Comparison of ENCODE assay signal across 8 cellular contexts in the genomic region with DNA sequence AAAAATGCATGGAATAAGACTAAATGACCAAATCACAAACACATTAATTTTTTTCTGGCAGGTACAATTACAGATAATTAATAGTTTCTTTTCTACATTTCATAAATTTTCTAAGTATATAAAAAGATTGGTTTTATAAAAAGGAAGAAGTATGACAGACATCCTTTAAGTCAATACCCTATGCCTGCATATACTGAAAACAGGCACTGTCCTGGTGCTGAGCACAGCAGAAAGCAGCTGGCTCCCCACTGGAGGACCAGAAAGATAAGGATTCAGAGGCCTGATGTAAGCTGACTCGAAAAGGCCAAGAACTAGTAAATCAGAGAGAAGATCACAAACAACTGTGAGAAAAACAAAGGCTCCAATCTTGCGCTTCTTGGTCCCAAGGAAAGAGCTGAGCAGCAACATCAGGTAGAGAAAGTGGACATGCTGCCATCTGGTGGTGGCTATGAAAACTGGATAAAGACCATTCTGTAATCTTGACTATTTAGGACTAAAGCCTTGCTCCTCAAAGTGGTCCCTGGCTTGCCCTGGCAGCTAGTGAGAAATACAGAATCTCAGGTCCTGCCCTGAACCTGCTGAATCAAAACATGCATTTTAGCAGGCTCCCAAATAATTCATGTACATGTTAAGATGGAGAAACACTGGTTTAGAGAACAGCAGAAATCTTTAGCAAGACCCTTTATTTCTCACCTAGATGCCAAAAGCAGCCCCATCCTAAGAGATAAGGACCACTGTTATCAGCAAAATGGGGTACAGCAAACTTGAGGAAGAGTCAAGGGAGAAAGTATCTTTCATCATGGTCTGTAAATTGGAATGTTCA.
DNase-seq lines count a peak whose midpoint lies in the region; ATAC-seq and TF ChIP-seq lines count a peak whose summit lies in the region.

No MANE protein-coding gene starts in this region.

- no peaks in the 10 kb centered on the region for H3K9me2 ChIP-seq in OCI-LY7 (ENCODE audit: insufficient read depth, low read length)

- H3K9me3 ChIP-seq in OCI-LY7 (ENCODE audit: low read length) (no peaks in the 10 kb centered on the region), neutrophil (no peaks in the 10 kb centered on the region)

- H2AFZ ChIP-seq in OCI-LY7 (ENCODE audit: low read length) = no peak overlapping the region

- no peaks in the 10 kb centered on the region for H3K27me3 ChIP-seq in neutrophil

- H3K4me1 ChIP-seq in OCI-LY7 (ENCODE audit: insufficient read depth, low read length, poor library complexity, severe bottlenecking) = peaks cover 2% of the 10 kb centered on the region
- peaks cover 13 to 17% of the 10 kb centered on the region in 2 experiments for H3K4me1 ChIP-seq in neutrophil (ENCODE audit: control insufficient read depth in 1 of 2, insufficient read depth in 1 of 2, low read depth in 1 of 2, low read length in 1 of 2)

- no peaks in the 10 kb centered on the region for H3K27me3 Mint-ChIP-seq in activated T-cell treated with anti-CD3 and anti-CD28 coated beads, Interleukin-2, amount 50 U/mL, for 4 hours (ENCODE audit: low read depth)

- H3K4me1 Mint-ChIP-seq in activated T-cell treated with anti-CD3 and anti-CD28 coated beads, Interleukin-2, amount 50 U/mL, for 4 hours (ENCODE audit: low read depth) = peaks cover 31% of the 10 kb centered on the region

- POLR2A ChIA-PET in OCI-LY7 (lab: Charles Lee) = interaction anchor here (1.4 to 2.0 kb wide), 2 partner anchors 12 to 25 kb away, joined by 5 to 8 read pairs; no protein-coding TSS in a partner anchor

- peak; percentile 95 for ATAC-seq in GM21360 (IDR thresholded peaks at IDR 0.05; ENCODE audit: unreplicated experiment)
- peak; percentile 80 to 84 for ATAC-seq in activated T-cell treated with anti-CD3 and anti-CD28 coated beads, Interleukin-2, amount 50 U/mL, for 4 hours

- H3K79me2 ChIP-seq in OCI-LY7 (ENCODE audit: insufficient read depth, low read depth, low read length) = no peaks in the 10 kb centered on the region; the same call in 1 of the 2 replicates

- TF ChIP-seq CTCF in OCI-LY7 (conservative IDR thresholded peaks at IDR 0.05; ENCODE audit: low read length) = peak; percentile 93
- peak; percentile 71 for TF ChIP-seq CTCF in fibroblast of the aortic adventitia (IDR thresholded peaks at IDR 0.05; ENCODE audit: insufficient read depth, low read length)
- TF ChIP-seq CTCF in neutrophil (IDR thresholded peaks at IDR 0.05) = peak; percentile 59

- DNase-seq in DMS79 treated with DMSO at 0.1 percent for 48 hours (lab: John Stamatoyannopoulos, UW) = peak; percentile 58
- DNase-seq in HPDE6-E6E7 (ENCODE audit: extremely low spot score) = peak; percentile 16
- DNase-seq in OCI-LY7 (ENCODE audit: low spot score) = peak; percentile 67
- peak; percentile 34 for DNase-seq in activated T-cell treated with anti-CD3 and anti-CD28 coated beads, Interleukin-2, amount 50 U/mL, for 4 hours
- DNase-seq in fibroblast of the aortic adventitia (ENCODE audit: low read depth) = peak; percentile 78
- peak; percentile 63 for DNase-seq in ureter (ENCODE audit: low spot score)

- H3K4me3 ChIP-seq in OCI-LY7 (ENCODE audit: low read depth, low read length, poor library complexity, severe bottlenecking) (no peak overlapping the region), fibroblast of the aortic adventitia (ENCODE audit: low read depth, low read length) (no peak overlapping the region), neutrophil (ENCODE audit: low read depth in 1 of 2, low read length in 1 of 2) (no peak overlapping the region)

- H3K9me3 Mint-ChIP-seq in activated T-cell treated with anti-CD3 and anti-CD28 coated beads, Interleukin-2, amount 50 U/mL, for 4 hours = no peaks in the 10 kb centered on the region

- no peak overlapping the region for H3K4me2 ChIP-seq in OCI-LY7 (ENCODE audit: low read length)

- H3K27ac ChIP-seq in OCI-LY7 (ENCODE audit: low read depth, low read length, poor library complexity, severe bottlenecking) = no peak overlapping the region
- H3K27ac ChIP-seq in neutrophil = no peak overlapping the region

- intact Hi-C loops in OCI-LY7 (cut with micrococcal nuclease; ENCODE audit: unreplicated experiment) = loop anchor here (2.0 to 5.0 kb wide), 3 partner anchors 77 to 140 kb away; no protein-coding TSS in a partner anchor

- BruUV-seq in OCI-LY7 (replicated peaks; lab: Mats Ljungman, UMichigan) = no TSS peak

- CTCF ChIA-PET in OCI-LY7 (lab: Charles Lee; ENCODE audit: unreplicated experiment) = interaction anchor here (0.7 to 1.4 kb wide), 4 partner anchors 44 to 90 kb away, joined by 3 to 6 read pairs (median 3); no protein-coding TSS in a partner anchor

- H3K36me3 ChIP-seq in OCI-LY7 (ENCODE audit: insufficient read depth, low read length) (peaks cover 61% of the 10 kb centered on the region), neutrophil (peaks cover 46% of the 10 kb centered on the region)

- peaks cover 26% of the 10 kb centered on the region for H3K36me3 Mint-ChIP-seq in activated T-cell treated with anti-CD3 and anti-CD28 coated beads, Interleukin-2, amount 50 U/mL, for 4 hours (ENCODE audit: insufficient read depth)

- H4K20me1 ChIP-seq in OCI-LY7 (ENCODE audit: insufficient read depth, low read length) = no peaks in the 10 kb centered on the region

- no peak overlapping the region for H3K4me3 Mint-ChIP-seq in activated T-cell treated with anti-CD3 and anti-CD28 coated beads, Interleukin-2, amount 50 U/mL, for 4 hours

Comparison
In these comparisons a context has a peak if more than half of its experiments do, and no peak if none do; other contexts are left out.
1. DNase-seq: peak in every context shown above with its lines; median percentile 78 in fibroblast of the aortic adventitia; 67 in OCI-LY7; 63 in ureter; 58 in DMS79 treated with DMSO at 0.1 percent for 48 hours; 34 in activated T-cell treated with anti-CD3 and anti-CD28 coated beads, Interleukin-2, amount 50 U/mL, for 4 hours; 16 in HPDE6-E6E7.